In the genomic region with DNA sequence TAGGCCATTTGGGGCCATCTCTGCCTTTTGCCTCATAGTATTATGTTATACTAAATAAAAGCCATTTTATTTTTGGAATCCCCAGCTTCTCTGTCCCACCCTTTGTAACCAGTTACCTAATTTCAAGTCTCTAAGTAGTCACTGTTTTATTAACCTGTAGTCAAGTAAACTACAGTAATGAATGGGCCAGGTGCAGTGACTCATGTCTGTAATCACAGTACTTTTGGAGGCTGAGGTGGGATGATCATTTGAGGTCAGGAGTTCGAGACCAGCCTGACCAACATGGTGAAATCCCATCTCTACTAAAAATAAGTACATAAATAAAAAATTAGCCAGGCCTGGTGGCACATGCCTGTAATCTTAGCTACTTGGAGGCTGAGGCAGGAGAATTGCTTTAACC, we compare ENCODE assay signal across 25 cellular contexts.
A peak's percentile ranks its signal among the peaks of the same experiment; 100 is the strongest.
DNase-seq lines count a peak whose midpoint lies in the region; ATAC-seq and TF ChIP-seq lines count a peak whose summit lies in the region.
"Had no signal": no experiment of that assay in that cellular context is flagged by ENCODE, and none has a peak within 500 bp of the region (broad histone marks: within the 10 kb centered on the region; RNA-seq: fewer than 3 reads in every experiment).

No MANE protein-coding gene starts in this region.

- H3K4me3 ChIP-seq in smooth muscle cell, result peak overlapping the region; percentile 58
- H3K4me3 ChIP-seq: lung, SJCRH30, spleen, vagina had no signal

- H3K27ac ChIP-seq in smooth muscle cell (ENCODE audit: low read depth), result peak overlapping the region; percentile 68
- H3K27ac ChIP-seq: SJCRH30, spleen, vagina had no signal

- H3K4me1 Mint-ChIP-seq in activated CD8-positive, alpha-beta memory T cell treated with anti-CD3 and anti-CD28 coated beads, Interleukin-2, amount 10 ng/mL, durations not matched to agents 7 days and 5 days, result peaks cover 21% of the 10 kb centered on the region
- peaks cover 23% of the 10 kb centered on the region for H3K4me1 Mint-ChIP-seq in activated T-helper 2 cell treated with anti-CD3 and anti-CD28 coated beads, Interferon-gamma antibody, Interleukin-2, Interleukin-4, amounts not matched to agents 10 μg/mL and 5 μg/mL and 100 μg/mL, durations not matched to agents 14 hours and 24 hours and 36 hours (ENCODE audit: low read depth)
- H3K4me1 Mint-ChIP-seq: activated naive CD4-positive, alpha-beta T cell treated with anti-CD3 and anti-CD28 coated beads, Interleukin-2, amount 50 U/mL, for 24 hours had no signal

- peaks cover 24% of the 10 kb centered on the region for H3K9me3 Mint-ChIP-seq in activated CD8-positive, alpha-beta memory T cell treated with anti-CD3 and anti-CD28 coated beads, Interleukin-2, amount 10 ng/mL, durations not matched to agents 7 days and 5 days (ENCODE audit: low read depth)
- peaks cover 40% of the 10 kb centered on the region for H3K9me3 Mint-ChIP-seq in activated T-helper 2 cell treated with anti-CD3 and anti-CD28 coated beads, Interferon-gamma antibody, Interleukin-2, Interleukin-4, amounts not matched to agents 10 μg/mL and 5 μg/mL and 100 μg/mL, durations not matched to agents 14 hours and 24 hours and 36 hours
- H3K9me3 Mint-ChIP-seq: activated naive CD4-positive, alpha-beta T cell treated with anti-CD3 and anti-CD28 coated beads, Interleukin-2, amount 50 U/mL, for 24 hours had no signal

- TF ChIP-seq CTCF in smooth muscle cell (IDR thresholded peaks at IDR 0.05; ENCODE audit: borderline replicate concordance, insufficient read depth, poor library complexity, severe bottlenecking), result no peak

- peaks cover 94% of the 10 kb centered on the region for H3K79me2 ChIP-seq in smooth muscle cell (ENCODE audit: low read depth)

- H3K4me1 ChIP-seq in smooth muscle cell (ENCODE audit: low read depth), result peaks cover 13% of the 10 kb centered on the region
- H3K4me1 ChIP-seq: spleen, vagina had no signal

- H3K27ac Mint-ChIP-seq in activated CD8-positive, alpha-beta memory T cell treated with anti-CD3 and anti-CD28 coated beads, Interleukin-2, amount 10 ng/mL, durations not matched to agents 7 days and 5 days, result no peak overlapping the region
- H3K27ac Mint-ChIP-seq in activated T-helper 2 cell treated with anti-CD3 and anti-CD28 coated beads, Interferon-gamma antibody, Interleukin-2, Interleukin-4, amounts not matched to agents 10 μg/mL and 5 μg/mL and 100 μg/mL, durations not matched to agents 14 hours and 24 hours and 36 hours, result peak overlapping the region; percentile 86

- H3K9ac ChIP-seq in smooth muscle cell (ENCODE audit: low read depth), result peak overlapping the region; percentile 31

- CTCF ChIA-PET in activated CD8-positive, alpha-beta memory T cell treated with anti-CD3 and anti-CD28 coated beads, Interleukin-2, amount 10 ng/mL, durations not matched to agents 7 days and 5 days (lab: Charles Lee), result interaction anchor here (1.0 to 1.3 kb wide), 2 partner anchors 59 to 128 kb away, joined by 3 read pairs; no protein-coding TSS in a partner anchor

- intact Hi-C loops in activated T-helper 2 cell treated with anti-CD3 and anti-CD28 coated beads, Interferon-gamma antibody, Interleukin-2, Interleukin-4, amounts not matched to agents 10 μg/mL and 5 μg/mL and 100 μg/mL, durations not matched to agents 14 hours and 24 hours and 36 hours (cut with micrococcal nuclease), result loop anchor here (2.0 kb wide), 1 partner anchor 14 kb away; no protein-coding TSS in a partner anchor

- H3K27me3 Mint-ChIP-seq in activated CD8-positive, alpha-beta memory T cell treated with anti-CD3 and anti-CD28 coated beads, Interleukin-2, amount 10 ng/mL, durations not matched to agents 7 days and 5 days, result no peaks in the 10 kb centered on the region
- no peaks in the 10 kb centered on the region for H3K27me3 Mint-ChIP-seq in activated T-helper 2 cell treated with anti-CD3 and anti-CD28 coated beads, Interferon-gamma antibody, Interleukin-2, Interleukin-4, amounts not matched to agents 10 μg/mL and 5 μg/mL and 100 μg/mL, durations not matched to agents 14 hours and 24 hours and 36 hours (ENCODE audit: low read depth)
- H3K27me3 Mint-ChIP-seq: activated naive CD4-positive, alpha-beta T cell treated with anti-CD3 and anti-CD28 coated beads, Interleukin-2, amount 50 U/mL, for 24 hours had no signal

- 70% methylated on average over 1 of the region's 1 CpG for WGBS in smooth muscle cell (ENCODE audit: low lambda C conversion rate)

- H3K27me3 ChIP-seq in smooth muscle cell (ENCODE audit: low read depth), result no peaks in the 10 kb centered on the region
- H3K27me3 ChIP-seq: SJCRH30, spleen, vagina had no signal

- peaks cover 14% of the 10 kb centered on the region for H3F3A ChIP-seq in smooth muscle cell (ENCODE audit: low read depth)

- no peaks in the 10 kb centered on the region for H3K9me3 ChIP-seq in smooth muscle cell (replicated peaks; ENCODE audit: low read depth)

- peak; percentile 37 for ATAC-seq in activated CD8-positive, alpha-beta memory T cell treated with anti-CD3 and anti-CD28 coated beads, Interleukin-2, amount 10 ng/mL, durations not matched to agents 7 days and 5 days
- ATAC-seq in HG02610 (IDR thresholded peaks at IDR 0.05; ENCODE audit: unreplicated experiment), result peak; percentile 81
- ATAC-seq in GM21447 (IDR thresholded peaks at IDR 0.05; ENCODE audit: unreplicated experiment), result no peak

- no peak overlapping the region for H2AFZ ChIP-seq in smooth muscle cell (ENCODE audit: low read depth)

- no peaks in the 10 kb centered on the region for H3K36me3 ChIP-seq in smooth muscle cell (ENCODE audit: low read depth)
- H3K36me3 ChIP-seq: SJCRH30, spleen, vagina had no signal

- H3K4me3 Mint-ChIP-seq in activated CD8-positive, alpha-beta memory T cell treated with anti-CD3 and anti-CD28 coated beads, Interleukin-2, amount 10 ng/mL, durations not matched to agents 7 days and 5 days, result no peak overlapping the region
- H3K4me3 Mint-ChIP-seq in activated T-helper 2 cell treated with anti-CD3 and anti-CD28 coated beads, Interferon-gamma antibody, Interleukin-2, Interleukin-4, amounts not matched to agents 10 μg/mL and 5 μg/mL and 100 μg/mL, durations not matched to agents 14 hours and 24 hours and 36 hours (ENCODE audit: low read depth), result no peak overlapping the region
- H3K4me3 Mint-ChIP-seq: activated naive CD4-positive, alpha-beta T cell treated with anti-CD3 and anti-CD28 coated beads, Interleukin-2, amount 50 U/mL, for 24 hours had no signal

- H3K36me3 Mint-ChIP-seq in activated CD8-positive, alpha-beta memory T cell treated with anti-CD3 and anti-CD28 coated beads, Interleukin-2, amount 10 ng/mL, durations not matched to agents 7 days and 5 days, result peaks cover 41% of the 10 kb centered on the region
- peaks cover 11% of the 10 kb centered on the region for H3K36me3 Mint-ChIP-seq in activated T-helper 2 cell treated with anti-CD3 and anti-CD28 coated beads, Interferon-gamma antibody, Interleukin-2, Interleukin-4, amounts not matched to agents 10 μg/mL and 5 μg/mL and 100 μg/mL, durations not matched to agents 14 hours and 24 hours and 36 hours (ENCODE audit: low read depth)
- H3K36me3 Mint-ChIP-seq: activated naive CD4-positive, alpha-beta T cell treated with anti-CD3 and anti-CD28 coated beads, Interleukin-2, amount 50 U/mL, for 24 hours had no signal

- H3K4me2 ChIP-seq in smooth muscle cell, result peak overlapping the region; percentile 80

- no peak for DNase-seq in activated CD8-positive, alpha-beta memory T cell treated with anti-CD3 and anti-CD28 coated beads, Interleukin-2, amount 10 ng/mL, durations not matched to agents 7 days and 5 days
- no peak for DNase-seq in activated CD8-positive, alpha-beta memory T cell treated with anti-CD3 and anti-CD28 coated beads, Interleukin-2, amount 50 U/mL, for 4 hours
- no peak for DNase-seq in activated T-helper 2 cell treated with anti-CD3 and anti-CD28 coated beads, Interferon-gamma antibody, Interleukin-2, Interleukin-4, amounts not matched to agents 10 μg/mL and 5 μg/mL and 100 μg/mL, durations not matched to agents 14 hours and 24 hours and 36 hours (ENCODE audit: low spot score)
- no peak for DNase-seq in smooth muscle cell (lab: John Stamatoyannopoulos, UW; ENCODE audit: unreplicated experiment)
- no peak for DNase-seq in DMS79 (lab: John Stamatoyannopoulos, UW)
- DNase-seq in NCI-H2107 treated with DMSO at 0.1 percent for 48 hours (lab: John Stamatoyannopoulos, UW; ENCODE audit: unreplicated experiment), result no peak
- DNase-seq: ACHN; C1 segment of cervical spinal cord; Calu3; effector CD4-positive, alpha-beta T cell; erythroblast; foreskin melanocyte; KBM-7; MV-4-11; NCI-H1930; NCI-H446; nucleus accumbens; SJCRH30; spleen; T-helper 1 cell had no signal

- H4K20me1 ChIP-seq in smooth muscle cell (ENCODE audit: low read depth), result peaks cover 98% of the 10 kb centered on the region
